8 cellular contexts compared by ENCODE assay signal in the genomic region with DNA sequence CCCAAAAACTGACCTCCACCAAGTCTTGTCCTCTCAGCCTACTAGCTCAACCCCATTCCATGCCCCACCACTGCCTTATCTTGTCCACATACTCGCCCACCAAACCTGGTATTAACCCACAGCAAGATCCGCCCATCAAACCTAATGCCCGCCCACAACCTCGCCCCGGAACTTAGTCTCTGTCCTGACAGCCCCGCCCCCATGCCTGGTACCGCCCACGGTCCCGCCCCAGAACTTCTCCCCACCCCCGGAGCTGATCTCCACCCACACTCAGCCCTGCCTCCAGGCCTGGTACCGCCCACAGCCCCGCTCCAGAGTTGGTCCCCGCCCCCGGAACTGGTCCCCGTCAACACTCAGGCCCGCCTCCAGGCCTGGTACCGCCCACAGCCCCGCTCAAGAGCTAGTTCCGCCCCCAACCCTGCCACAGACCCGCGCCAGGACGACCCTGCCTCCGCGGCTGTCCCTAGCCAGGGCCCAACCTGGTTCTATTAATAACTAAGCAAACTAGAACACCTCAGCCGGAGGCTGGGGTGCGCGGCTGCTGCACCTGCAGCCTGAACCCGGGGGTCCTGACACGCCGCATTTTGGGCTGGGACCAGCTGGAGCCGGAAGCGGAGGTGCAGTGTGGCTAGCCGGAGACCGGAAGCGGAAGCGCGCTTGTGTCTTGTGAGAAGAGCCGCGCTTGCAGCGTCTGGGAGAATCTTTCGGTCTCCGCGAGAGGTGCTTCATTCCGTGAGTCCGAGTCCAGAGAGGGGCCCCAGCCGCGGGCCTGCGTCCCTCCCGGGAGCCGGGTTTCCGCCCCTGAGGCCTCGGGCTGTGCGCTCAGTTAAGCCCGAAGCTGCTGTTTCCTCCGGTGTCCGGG. TPM values are rescaled to one million over a fixed set of nuclear protein-coding genes. Genes with fewer than 3 reads are reported as not detected.
A peak's percentile ranks its signal among the peaks of the same experiment; 100 is the strongest.
DNase-seq lines count a peak whose midpoint lies in the region; ATAC-seq and FAIRE-seq lines count a peak whose summit lies in the region.

A gene (plus strand): TSS at position 662 of the 862 bp plus-strand sequence. CDS start 5,372 bp downstream, outside the sequence.

- H2AK5ac ChIP-seq in mesenchymal stem cell (ENCODE audit: low read length, severe bottlenecking) = no peak within 1 kb of the TSS

- H3K27ac ChIP-seq in mesenchymal stem cell (ENCODE audit: low read length, poor library complexity, severe bottlenecking) = peak within 1 kb of the TSS; percentile 85

- H2BK15ac ChIP-seq in mesenchymal stem cell (ENCODE audit: low read depth, poor library complexity, severe bottlenecking) = peak within 1 kb of the TSS; percentile 100

- H3K9me3 Mint-ChIP-seq in effector memory CD8-positive, alpha-beta T cell = no peaks in the 10 kb centered on the region

- peak within 1 kb of the TSS; percentile 73 for H3K4me2 ChIP-seq in mesenchymal stem cell (ENCODE audit: low read length, poor library complexity, severe bottlenecking)

- peak within 1 kb of the TSS in 1 of 2 experiments; percentile 47 for H3K14ac ChIP-seq in mesenchymal stem cell (ENCODE audit: low read length in 2 of 2)

- peaks cover 28 to 33% of the 10 kb centered on the region in 2 experiments for H3K36me3 ChIP-seq in mesenchymal stem cell (ENCODE audit: control insufficient read depth in 1 of 2, insufficient read depth in 2 of 2, low read depth in 1 of 2, low read length in 2 of 2)

- no peaks in the 10 kb centered on the region for H3K27me3 Mint-ChIP-seq in effector memory CD8-positive, alpha-beta T cell

- peak within 1 kb of the TSS; percentile 94 for H2BK120ac ChIP-seq in mesenchymal stem cell (ENCODE audit: low read depth, low read length)

- H3K9me3 ChIP-seq in mesenchymal stem cell (ENCODE audit: control insufficient read depth, low read length) = peaks cover 26% of the 10 kb centered on the region

- H2BK12ac ChIP-seq in mesenchymal stem cell (ENCODE audit: low read length in 2 of 2) = no peak within 1 kb of the TSS

- peak within 1 kb of the TSS; percentile 90 to 95 for H3K4me3 ChIP-seq in mesenchymal stem cell (ENCODE audit: insufficient read depth in 1 of 2, low read depth in 1 of 2, low read length in 2 of 2)

- H4K8ac ChIP-seq in mesenchymal stem cell (ENCODE audit: low read length) = peak within 1 kb of the TSS; percentile 99

- peaks cover 53% of the 10 kb centered on the region for H3K36me3 Mint-ChIP-seq in effector memory CD8-positive, alpha-beta T cell (ENCODE audit: insufficient read depth)

- peaks cover 25% of the 10 kb centered on the region for H3K79me1 ChIP-seq in mesenchymal stem cell (replicated peaks; ENCODE audit: low read length, poor library complexity, severe bottlenecking)

- H3K9ac ChIP-seq in mesenchymal stem cell (ENCODE audit: low read length) = peak within 1 kb of the TSS; percentile 94

- H3K4ac ChIP-seq in mesenchymal stem cell (ENCODE audit: low read depth in 1 of 2, low read length in 2 of 2) = peak within 1 kb of the TSS; percentile 64 to 83

- H2AFZ ChIP-seq in mesenchymal stem cell (ENCODE audit: low read depth, low read length) = peak within 1 kb of the TSS; percentile 79

- FAIRE-seq in HTR-8/SVneo (lab: Jason Lieb, UNC) = peak; percentile 99

- peaks cover 9 to 13% of the 10 kb centered on the region in 2 donors for H3K4me1 Mint-ChIP-seq in effector memory CD8-positive, alpha-beta T cell (ENCODE audit: low read depth in 2 of 2)

- 2% methylated on average over 51 of the region's 56 CpGs for WGBS in mesenchymal stem cell

- H3K27me3 ChIP-seq in mesenchymal stem cell (ENCODE audit: control insufficient read depth in 1 of 2, insufficient read depth in 1 of 2, low read length in 2 of 2) = no peaks in the 10 kb centered on the region

- peak within 1 kb of the TSS; percentile 79 to 100 for H3K18ac ChIP-seq in mesenchymal stem cell (ENCODE audit: low read depth in 1 of 2, low read length in 2 of 2)

- H3K4me3 Mint-ChIP-seq in effector memory CD8-positive, alpha-beta T cell = peak within 1 kb of the TSS; percentile 97 to 98

- H3K23ac ChIP-seq in mesenchymal stem cell (ENCODE audit: low read length in 2 of 2) = no peak within 1 kb of the TSS

- DNase-seq in COR-L47 (lab: John Stamatoyannopoulos, UW) (peak; percentile 95), HTR-8/SVneo (ENCODE audit: insufficient read length, low spot score) (peak; percentile 88), NOMO-1 treated with DMSO at 0.1 percent for 48 hours (lab: John Stamatoyannopoulos, UW; ENCODE audit: unreplicated experiment) (peak; percentile 94), mesenchymal stem cell (peak; percentile 98)
- DNase-seq in activated CD8-positive, alpha-beta memory T cell treated with anti-CD3 and anti-CD28 coated beads for 48 hours (ENCODE audit: low read depth in 2 of 3, low spot score in 2 of 3) = peak; percentile 91 to 94 (median 91)
- peak; percentile 99 to 100 (median 99) for DNase-seq in effector memory CD8-positive, alpha-beta T cell
- DNase-seq in stimulated activated CD8-positive, alpha-beta memory T cell treated with anti-CD3 and anti-CD28 coated beads, Interleukin-12 subunit alpha, Interleukin-12 subunit beta, amount 100 ng/mL, for 24 hours (ENCODE audit: extremely low read depth) = peak; percentile 96

- H3K4me1 ChIP-seq in mesenchymal stem cell (ENCODE audit: control insufficient read depth, insufficient read depth, low read depth, low read length) = peaks cover 2% of the 10 kb centered on the region

- H4K91ac ChIP-seq in mesenchymal stem cell (ENCODE audit: low read length) = peak within 1 kb of the TSS; percentile 98

- peak; percentile 75 for ATAC-seq in GM21367 (IDR thresholded peaks at IDR 0.05; ENCODE audit: unreplicated experiment)
- ATAC-seq in effector memory CD8-positive, alpha-beta T cell (replicated peaks) = peak; percentile 94

- H3K27ac Mint-ChIP-seq in effector memory CD8-positive, alpha-beta T cell = peak within 1 kb of the TSS; percentile 96 to 97

- H2BK5ac ChIP-seq in mesenchymal stem cell (ENCODE audit: low read depth, low read length, poor library complexity, severe bottlenecking) = peak within 1 kb of the TSS; percentile 92

RNA-seq across cellular contexts. Expression of the gene that starts here (rescaled TPM):
- 4.2 TPM for polyA plus RNA-seq in mesenchymal stem cell (2013, experiment 1 of 2)
- 3.7 TPM for polyA plus RNA-seq in mesenchymal stem cell (2013, experiment 2 of 2)

Comparison
In these comparisons a context has a peak if more than half of its experiments do, and no peak if none do; other contexts are left out.
1. Peak in every context shown above with its lines: DNase-seq, ATAC-seq, H3K4me3 ChIP-seq and H3K27ac ChIP-seq.